23 cellular contexts compared by ENCODE assay signal in the genomic region with DNA sequence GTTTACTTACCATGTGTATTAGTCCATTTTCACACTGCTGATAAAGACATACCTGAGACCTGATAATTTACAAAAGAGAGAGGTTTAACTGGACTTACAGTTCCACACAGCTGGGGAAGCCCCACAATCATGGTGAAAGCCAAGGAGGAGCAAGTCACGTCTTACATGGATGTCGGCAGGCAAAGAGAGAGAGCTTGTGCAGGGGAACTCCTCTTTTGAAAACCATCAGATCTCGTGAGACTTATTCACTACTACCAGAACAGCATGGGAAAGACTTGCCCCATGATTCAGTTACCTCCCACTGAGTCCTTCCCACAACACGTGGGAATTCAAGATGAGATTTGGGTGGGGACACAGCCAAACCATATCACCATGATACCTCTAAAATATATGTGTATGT. TPM values are rescaled to one million over a fixed set of nuclear protein-coding genes. Genes with fewer than 3 reads are reported as not detected.
DNase-seq lines count a peak whose midpoint lies in the region; ATAC-seq, FAIRE-seq and TF ChIP-seq lines count a peak whose summit lies in the region.
"Had no signal": no experiment of that assay in that cellular context is flagged by ENCODE, and none has a peak within 500 bp of the region (broad histone marks: within the 10 kb centered on the region; RNA-seq: fewer than 3 reads in every experiment).

No MANE protein-coding gene starts in this region.

- no peak for TF ChIP-seq POLR2A in A549 (IDR thresholded peaks at IDR 0.05; ENCODE audit: low read length)

- TF ChIP-seq CTCF in A549 (IDR thresholded peaks at IDR 0.05): no peak
- no peak for TF ChIP-seq CTCF in Panc1 (IDR thresholded peaks at IDR 0.05)
- no peak for TF ChIP-seq CTCF in choroid plexus epithelial cell (conservative IDR thresholded peaks at IDR 0.05; ENCODE audit: low read depth, low read length)
- TF ChIP-seq CTCF in tibial artery (IDR thresholded peaks at IDR 0.05): no peak

- WGBS in A549 (ENCODE audit: missing lambda C conversion rate): 87% methylated on average over 4 of the region's 4 CpGs

- POLR2A ChIA-PET in A549 (lab: Yijun Ruan, JAX) (no interaction called here), Panc1 (lab: Charles Lee) (no interaction called here)

- H3K27ac ChIP-seq in A549: peak overlapping the region; percentile 27 to 69; a peak in 4 of 6 replicates
- H3K27ac ChIP-seq in Panc1 (ENCODE audit: low read length): peak overlapping the region; percentile 99
- no peak overlapping the region for H3K27ac ChIP-seq in tibial artery
- H3K27ac ChIP-seq: 22Rv1; BLaER1 treated with 17β-estradiol and CSF1 and Interleukin-3, amounts not matched to agents 10 nM and 100 nM had no signal

- H3K36me3 ChIP-seq in Panc1 (ENCODE audit: control insufficient read depth, insufficient read depth, low read length) (no peaks in the 10 kb centered on the region), tibial artery (no peaks in the 10 kb centered on the region)
- H3K36me3 ChIP-seq: BE2C; BLaER1 treated with 17β-estradiol and CSF1 and Interleukin-3, amounts not matched to agents 10 nM and 100 nM; HAP-1 had no signal

- CTCF ChIA-PET in A549 (lab: Yijun Ruan, JAX): interaction anchor here (1.2 kb wide), 1 partner anchor 50 kb away, joined by 3 read pairs; no protein-coding TSS in a partner anchor
- CTCF ChIA-PET in Panc1 (lab: Charles Lee): no interaction called here

- H3K4me3 ChIP-seq in A549 (no peak overlapping the region), Panc1 (ENCODE audit: low read depth in 2 of 2, low read length in 2 of 2) (no peak overlapping the region), choroid plexus epithelial cell (ENCODE audit: low read depth, low read length) (no peak overlapping the region), tibial artery (no peak overlapping the region)
- H3K4me3 ChIP-seq: BLaER1 treated with 17β-estradiol and CSF1 and Interleukin-3, amounts not matched to agents 10 nM and 100 nM; GM12878; HAP-1 had no signal

- H3K9me3 ChIP-seq in A549 (no peaks in the 10 kb centered on the region), Panc1 (ENCODE audit: control insufficient read depth, insufficient read depth, low read depth, low read length) (no peaks in the 10 kb centered on the region), tibial artery (no peaks in the 10 kb centered on the region)
- H3K9me3 ChIP-seq: BE2C; BLaER1 treated with 17β-estradiol and CSF1 and Interleukin-3, amounts not matched to agents 10 nM and 100 nM; HAP-1 had no signal

- no peak for DNase-seq in A549 (ENCODE audit: low read depth in 1 of 2, low spot score in 1 of 2)
- DNase-seq in Panc1 (ENCODE audit: low read depth, low spot score): no peak
- peak; percentile 43 for DNase-seq in choroid plexus epithelial cell (ENCODE audit: low read depth)
- DNase-seq in activated naive CD4-positive, alpha-beta T cell treated with anti-CD3 and anti-CD28 coated beads, Interleukin-2, amount 50 U/mL, for 16 hours: no peak
- no peak for DNase-seq in tibial artery
- DNase-seq: ACHN; AML-193; BE2C; CD4-positive, alpha-beta T cell; CD8-positive, alpha-beta memory T cell; DMS 273 treated with DMSO at 0.1 percent for 48 hours; DMS79; EL; GDM1; GOT3 had no signal

- no TSS peak for BruUV-seq in Panc1 (replicated peaks; lab: Mats Ljungman, UMichigan)

- no peak for FAIRE-seq in A549 (lab: Jason Lieb, UNC)
- FAIRE-seq: A204.1, D721Med, GM12878, H54 had no signal

- H3K4me1 ChIP-seq in A549 (peaks cover 34% of the 10 kb centered on the region), Panc1 (ENCODE audit: control insufficient read depth, insufficient read depth, low read length) (peaks cover 41% of the 10 kb centered on the region), tibial artery (peaks cover 0 to 32% (median 13%) of the 10 kb centered on the region in 4 donors)
- H3K4me1 ChIP-seq: BE2C; BLaER1 treated with 17β-estradiol and CSF1 and Interleukin-3, amounts not matched to agents 10 nM and 100 nM; HAP-1 had no signal

- no peak for TF ChIP-seq RAD21 in A549 (conservative IDR thresholded peaks at IDR 0.05 in 1 of 2, IDR thresholded peaks at IDR 0.05 in 1 of 2)

- H3K27me3 ChIP-seq in Panc1 (ENCODE audit: control insufficient read depth, insufficient read depth, low read length) (no peaks in the 10 kb centered on the region), tibial artery (no peaks in the 10 kb centered on the region)
- H3K27me3 ChIP-seq: BE2C; BLaER1 treated with 17β-estradiol and CSF1 and Interleukin-3, amounts not matched to agents 10 nM and 100 nM had no signal

- in situ Hi-C loops in Panc1 (cut with HindIII; ENCODE audit: low pct_unique_long_range_greater_than_20kb, low sequenced_read_pairs): no loop called here

- H3K4me2 ChIP-seq in A549: no peak overlapping the region
- H3K4me2 ChIP-seq: BLaER1 treated with 17β-estradiol and CSF1 and Interleukin-3, amounts not matched to agents 10 nM and 100 nM had no signal

- intact Hi-C loops in Panc1 (cut with micrococcal nuclease; ENCODE audit: unreplicated experiment) (no loop called here), tibial artery (cut with DNase I; ENCODE audit: low total_unique reads) (no loop called here)

- ATAC-seq in A549 (no peak), Panc1 (no peak), GM18870 (IDR thresholded peaks at IDR 0.05; ENCODE audit: unreplicated experiment) (no peak)
- ATAC-seq: GM12878 had no signal

- TF ChIP-seq EP300 in A549 (IDR thresholded peaks at IDR 0.05): no peak

TF ChIP-seq in A549, 52 proteins besides CTCF, POLR2A, EP300 and RAD21:
- no peak for TF ChIP-seq HDAC2 (IDR thresholded peaks at IDR 0.05)
- no peak for TF ChIP-seq MYC (IDR thresholded peaks at IDR 0.05; ENCODE audit: borderline replicate concordance, low read length)
- no peak for TF ChIP-seq TFCP2L1 (CRISPR knock-in tag; IDR thresholded peaks at IDR 0.05)
- TF ChIP-seq RCOR1 (IDR thresholded peaks at IDR 0.05; ENCODE audit: low read depth, low read length): no peak
- TF ChIP-seq FOXS1 (CRISPR knock-in tag; IDR thresholded peaks at IDR 0.05): no peak
- no peak for TF ChIP-seq SMC3 (IDR thresholded peaks at IDR 0.05)
- no peak for TF ChIP-seq ZNF302 (CRISPR knock-in tag; IDR thresholded peaks at IDR 0.05)
- no peak for TF ChIP-seq ZC3H11A (IDR thresholded peaks at IDR 0.05)
- no peak for TF ChIP-seq ESRRA (IDR thresholded peaks at IDR 0.05; ENCODE audit: borderline replicate concordance, low read length)
- TF ChIP-seq TP53 (CRISPR knock-in tag; IDR thresholded peaks at IDR 0.05): no peak
- TF ChIP-seq, protein P1, sequence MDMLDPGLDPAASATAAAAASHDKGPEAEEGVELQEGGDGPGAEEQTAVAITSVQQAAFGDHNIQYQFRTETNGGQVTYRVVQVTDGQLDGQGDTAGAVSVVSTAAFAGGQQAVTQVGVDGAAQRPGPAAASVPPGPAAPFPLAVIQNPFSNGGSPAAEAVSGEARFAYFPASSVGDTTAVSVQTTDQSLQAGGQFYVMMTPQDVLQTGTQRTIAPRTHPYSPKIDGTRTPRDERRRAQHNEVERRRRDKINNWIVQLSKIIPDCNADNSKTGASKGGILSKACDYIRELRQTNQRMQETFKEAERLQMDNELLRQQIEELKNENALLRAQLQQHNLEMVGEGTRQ (IDR thresholded peaks at IDR 0.05): no peak
- no peak for TF ChIP-seq EHMT2 (IDR thresholded peaks at IDR 0.05; ENCODE audit: low read depth)
TF ChIP-seq in A549: peak in this region for 0.

RNA-seq across cellular contexts. Expression of a gene that starts 39.3 kb away (rescaled TPM):
- polyA plus RNA-seq in A549 (2011; rRNA removed): 193 and 217 TPM in 2 replicates
- 48.0 and 74.2 TPM in 2 replicates for polyA plus RNA-seq in A549 (2012; cell fraction: cytosol; rRNA removed)
- 61.4 and 108 TPM in 2 replicates for polyA plus RNA-seq in A549 (2012; cell fraction: nucleus; rRNA removed)
- polyA plus RNA-seq in A549 (2017; fragmentation: RNase III; extraction: RNeasy Plus Mini Kit Qiagen cat#74134 plus additional on column Dnase treatment): 44.2 to 51.0 TPM (median 49.0 TPM) in 3 replicates
- 94.7 and 114 TPM in 2 replicates for polyA minus RNA-seq in A549 (2011; rRNA and poly(A)+ RNA removed)
- 299 TPM for total RNA-seq in Panc1 (2021; ENCODE audit: unreplicated experiment)
- polyA plus RNA-seq in Panc1 (2012; ENCODE audit: insufficient read length): 276 TPM

Comparison
In these comparisons a context has a peak if more than half of its experiments do, and no peak if none do; other contexts are left out.
1. H3K27ac ChIP-seq: peak in A549 (2 of 2) and Panc1 (single experiment); none in tibial artery (0 of 2).